In genomic region chr19:14529254-14530004, GRCh38 we compare ENCODE assay signal across 1 cellular context.
TF ChIP-seq lines count a peak whose summit lies in the region.

Gene TECR, plus strand, starts transcription at chr19:14529594. Its CDS starts 103 bp downstream, at chr19:14529697.

TF ChIP-seq in GM12878, 131 proteins besides CTCF, POLR2A, EP300 and RAD21 (continued from another document and continues in another):
- TF ChIP-seq EED (IDR thresholded peaks at IDR 0.05; ENCODE audit: low read depth) = no peak
- TF ChIP-seq HDAC6 (IDR thresholded peaks at IDR 0.05; ENCODE audit: unreplicated experiment) = peak; percentile 38
- no peak for TF ChIP-seq RCOR1 (conservative IDR thresholded peaks at IDR 0.05; ENCODE audit: low read depth, low read length)
- no peak for TF ChIP-seq IRF4 (IDR thresholded peaks at IDR 0.05; ENCODE audit: low read depth, low read length)
- TF ChIP-seq IKZF2 (IDR thresholded peaks at IDR 0.05) = no peak
- TF ChIP-seq BCLAF1 (IDR thresholded peaks at IDR 0.05) = no peak
- TF ChIP-seq ZNF592 (IDR thresholded peaks at IDR 0.05) = no peak
- TF ChIP-seq NRF1 (conservative IDR thresholded peaks at IDR 0.05; ENCODE audit: low read depth, low read length) = peak; percentile 79
- TF ChIP-seq ATF7 (IDR thresholded peaks at IDR 0.05; ENCODE audit: low read depth) = no peak
- peak; percentile 42; the same call in 1 of the 2 replicates for TF ChIP-seq MAX (IDR thresholded peaks at IDR 0.05; ENCODE audit: low read depth, low read length)
- TF ChIP-seq IRF5 (IDR thresholded peaks at IDR 0.05; ENCODE audit: borderline replicate concordance) = no peak
- TF ChIP-seq TCF12 (IDR thresholded peaks at IDR 0.05; ENCODE audit: low read depth, low read length) = 0 out of 2 replicates have a peak, but pooled peaks have one; percentile 42
- TF ChIP-seq BRCA1 (IDR thresholded peaks at IDR 0.05; ENCODE audit: low read depth, low read length) = no peak
- TF ChIP-seq SMC3 (IDR thresholded peaks at IDR 0.05; ENCODE audit: borderline replicate concordance, low read length) = no peak
- peak; percentile 93 for TF ChIP-seq NBN (IDR thresholded peaks at IDR 0.05)
- TF ChIP-seq STAT3 (IDR thresholded peaks at IDR 0.05; ENCODE audit: low read depth, low read length) = no peak
- no peak for TF ChIP-seq SIN3A (IDR thresholded peaks at IDR 0.05; ENCODE audit: low read depth, low read length)
- TF ChIP-seq USF2 (IDR thresholded peaks at IDR 0.05; ENCODE audit: borderline replicate concordance, low read depth, low read length) = no peak; the same call in 1 of the 2 replicates
- no peak for TF ChIP-seq NR2C2 (IDR thresholded peaks at IDR 0.05; ENCODE audit: borderline replicate concordance, control insufficient read depth, insufficient read length, low read depth)
- TF ChIP-seq SUZ12 (IDR thresholded peaks at IDR 0.05; ENCODE audit: unreplicated experiment) = no peak
- TF ChIP-seq RELA (IDR thresholded peaks at IDR 0.05; ENCODE audit: borderline replicate concordance, partially characterized antibody) = no peak
- peak; percentile 58 for TF ChIP-seq RFX5 (IDR thresholded peaks at IDR 0.05; ENCODE audit: low read depth, low read length)
- TF ChIP-seq GABPA (IDR thresholded peaks at IDR 0.05; ENCODE audit: low read depth) = no peak
- no peak for TF ChIP-seq EZH2 (IDR thresholded peaks at IDR 0.05; ENCODE audit: borderline replicate concordance, control insufficient read depth, low read depth, low read length)
- TF ChIP-seq JUNB (IDR thresholded peaks at IDR 0.05) = no peak
- peak; percentile 53 for TF ChIP-seq SMAD1 (IDR thresholded peaks at IDR 0.05; ENCODE audit: low read depth, partially characterized antibody)
- no peak for TF ChIP-seq ATF3 (IDR thresholded peaks at IDR 0.05; ENCODE audit: borderline replicate concordance, extremely low read depth, low read depth, low read length)
- no peak for TF ChIP-seq HSF1 (IDR thresholded peaks at IDR 0.05; ENCODE audit: low read depth, low read length)
- peak; percentile 86 for TF ChIP-seq RUNX3 (IDR thresholded peaks at IDR 0.05; ENCODE audit: low read length)
- peak; percentile 67 for TF ChIP-seq CREB1 (IDR thresholded peaks at IDR 0.05; ENCODE audit: low read depth)
- TF ChIP-seq SMARCA5 (IDR thresholded peaks at IDR 0.05) = peak; percentile 30; the same call in 1 of the 2 replicates
- no peak for TF ChIP-seq SREBF1 (IDR thresholded peaks at IDR 0.05; ENCODE audit: low read length)
- TF ChIP-seq CBX3 (IDR thresholded peaks at IDR 0.05; ENCODE audit: borderline replicate concordance, low read depth) = no peak
- TF ChIP-seq ZSCAN29 (IDR thresholded peaks at IDR 0.05) = no peak
- TF ChIP-seq MXI1 (IDR thresholded peaks at IDR 0.05; ENCODE audit: low read depth, low read length) = peak; percentile 88
- no peak for TF ChIP-seq NFXL1 (IDR thresholded peaks at IDR 0.05; ENCODE audit: borderline replicate concordance)
- peak; percentile 83 for TF ChIP-seq IKZF1 (conservative IDR thresholded peaks at IDR 0.05)
- no peak for TF ChIP-seq E4F1 (IDR thresholded peaks at IDR 0.05; ENCODE audit: borderline replicate concordance, partially characterized antibody)
- TF ChIP-seq POLR2AphosphoS2 (IDR thresholded peaks at IDR 0.05; ENCODE audit: low read depth, low read length) = peak; percentile 96
- TF ChIP-seq TCF7 (IDR thresholded peaks at IDR 0.05; ENCODE audit: borderline replicate concordance) = no peak
- no peak; the same call in 1 of the 2 replicates for TF ChIP-seq PAX5 (IDR thresholded peaks at IDR 0.05; ENCODE audit: borderline replicate concordance, low read depth, low read length)
- TF ChIP-seq SRF (IDR thresholded peaks at IDR 0.05; ENCODE audit: low read depth in 2 of 2, low read length in 2 of 2) = no peak
- no peak for TF ChIP-seq ZNF24 (IDR thresholded peaks at IDR 0.05)
- TF ChIP-seq EGR1 (IDR thresholded peaks at IDR 0.05; ENCODE audit: borderline replicate concordance in 1 of 2, low read depth in 2 of 2, low read length in 2 of 2) = peak in 1 of 2 experiments; percentile 94; a peak in 2 of 3 replicates
- TF ChIP-seq ESRRA (IDR thresholded peaks at IDR 0.05; ENCODE audit: low read length) = no peak
- no peak for TF ChIP-seq NFYA (IDR thresholded peaks at IDR 0.05; ENCODE audit: borderline replicate concordance, low read depth, low read length)
- TF ChIP-seq MTA3 (IDR thresholded peaks at IDR 0.05; ENCODE audit: borderline replicate concordance, low read length) = no peak
- TF ChIP-seq CUX1 (IDR thresholded peaks at IDR 0.05; ENCODE audit: insufficient replicate concordance, low read depth, low read length) = no peak
